1 cellular context compared by ENCODE assay signal in the genomic region with DNA sequence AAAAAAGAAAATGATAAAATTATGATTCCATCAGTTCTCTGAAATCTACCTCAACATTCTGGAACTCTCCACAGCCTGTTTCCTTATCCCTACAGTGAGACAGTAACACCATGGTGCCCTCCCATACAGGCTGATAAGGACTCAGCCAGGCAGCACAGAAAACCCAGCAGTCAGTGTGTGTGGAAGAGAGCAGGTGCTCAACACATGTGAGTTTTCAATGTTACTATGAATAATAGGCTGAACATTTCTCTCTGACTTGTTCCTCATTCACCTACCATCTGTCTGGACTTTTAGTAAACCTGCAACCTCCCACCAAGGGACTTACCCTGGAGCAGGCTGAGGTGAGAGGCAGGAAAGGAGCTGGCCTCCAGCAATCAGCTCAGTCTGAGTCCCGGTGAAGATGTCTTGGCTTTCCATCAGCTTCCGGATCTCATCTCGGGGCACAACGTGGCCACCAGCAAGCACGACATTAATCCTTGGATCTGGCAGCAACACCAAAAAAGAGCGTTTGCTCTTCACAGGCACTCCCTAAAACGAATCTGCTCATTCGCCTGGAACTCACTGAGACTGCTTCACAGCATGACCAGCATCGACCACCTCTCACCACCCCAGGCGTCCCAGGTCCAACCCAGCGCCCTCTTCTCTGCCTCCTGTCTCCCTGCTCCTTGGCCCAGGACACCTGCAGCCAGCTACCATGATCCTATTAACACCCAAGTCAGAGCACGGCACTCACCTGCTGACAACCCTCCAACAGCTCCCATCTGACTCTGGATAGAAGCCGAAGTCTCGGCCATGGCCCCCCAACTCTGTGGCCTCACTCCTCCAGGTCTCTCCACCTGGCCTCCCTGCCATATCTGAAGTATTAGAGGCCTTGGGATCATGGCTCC.
A peak's percentile ranks its signal among the peaks of the same experiment; 100 is the strongest.
TF ChIP-seq lines count a peak whose summit lies in the region.

No MANE protein-coding gene starts in this region.

TF ChIP-seq in GM12878, 131 proteins besides CTCF, POLR2A, EP300 and RAD21:
- TF ChIP-seq CBX5 (IDR thresholded peaks at IDR 0.05; ENCODE audit: low read depth), result no peak
- peak; percentile 54; the same call in 1 of the 2 replicates for TF ChIP-seq TCF12 (IDR thresholded peaks at IDR 0.05; ENCODE audit: low read depth, low read length)
